19 cellular contexts compared by ENCODE assay signal in the genomic region with DNA sequence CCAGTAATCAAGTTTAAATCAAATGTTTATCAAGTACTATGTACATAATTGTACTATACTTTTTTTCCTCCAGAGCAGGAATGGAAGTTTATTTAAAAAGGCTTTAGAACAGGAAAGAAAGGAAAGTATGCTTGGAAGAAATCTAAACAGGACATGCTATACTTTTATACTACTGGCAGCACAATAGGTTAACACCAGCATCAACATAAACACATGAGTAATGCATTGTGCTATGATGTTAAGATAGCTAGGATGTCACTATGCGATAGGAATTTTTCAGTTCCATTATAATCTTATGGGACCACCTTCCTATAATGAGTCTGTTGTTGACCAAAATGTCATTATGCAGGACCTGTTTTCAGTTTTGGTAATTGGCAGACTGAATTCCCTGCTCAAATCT. TPM values are rescaled to one million over a fixed set of nuclear protein-coding genes. Genes with fewer than 3 reads are reported as not detected.
"Had no signal": no experiment of that assay in that cellular context is flagged by ENCODE, and none has a peak within 500 bp of the region (broad histone marks: within the 10 kb centered on the region; RNA-seq: fewer than 3 reads in every experiment).

No MANE protein-coding gene starts in this region.

- H3K36me3 Mint-ChIP-seq: type B pancreatic cell had no signal

- H3K4me2 ChIP-seq: smooth muscle cell had no signal

- H3K27ac Mint-ChIP-seq: dendritic cell treated with granulocyte-macrophage colony-stimulating factor and Interleukin-4, amounts not matched to agents 40 ng/mL and 50 ng/mL, for 4 days; nephron; progenitor cell of endocrine pancreas; type B pancreatic cell had no signal

- H3K27me3 Mint-ChIP-seq: dendritic cell treated with granulocyte-macrophage colony-stimulating factor and Interleukin-4, amounts not matched to agents 40 ng/mL and 50 ng/mL, for 4 days; progenitor cell of endocrine pancreas; type B pancreatic cell had no signal

- H3K4me1 Mint-ChIP-seq: nephron had no signal

- H3K9me3 ChIP-seq: pancreas, suprapubic skin, thyroid gland had no signal

- H3K4me1 ChIP-seq: heart left ventricle, pancreas, suprapubic skin, thyroid gland had no signal

- DNase-seq: erythroblast; heart left ventricle; hippocampal formation; kidney glomerular epithelial cell; midbrain; occipital lobe; pancreas; right cardiac atrium; stimulated activated CD4-positive, alpha-beta T cell treated with anti-CD3 and anti-CD28 coated beads, Interleukin-2, amount 100 ng/mL, for 48 hours; stimulated activated naive CD8-positive, alpha-beta T cell treated with anti-CD3 and anti-CD28 coated beads, Interleukin-15, Interleukin-2, amounts not matched to agents 100 U/mL and 50 U/mL, for 24 hours; thyroid gland had no signal

- H3K4me3 ChIP-seq: heart left ventricle, pancreas, smooth muscle cell, suprapubic skin, thyroid gland had no signal

- H3K36me3 ChIP-seq: heart left ventricle, pancreas, suprapubic skin, thyroid gland had no signal

- H3K4me3 Mint-ChIP-seq: dendritic cell treated with granulocyte-macrophage colony-stimulating factor and Interleukin-4, amounts not matched to agents 40 ng/mL and 50 ng/mL, for 4 days; nephron; type B pancreatic cell had no signal

- H3K9me3 Mint-ChIP-seq: type B pancreatic cell had no signal

- H3K27ac ChIP-seq: heart left ventricle, pancreas, suprapubic skin, thyroid gland had no signal

- H3K27me3 ChIP-seq: heart left ventricle, pancreas, suprapubic skin, thyroid gland had no signal

- ATAC-seq: heart left ventricle; left lobe of liver; pancreas; right cardiac atrium; stimulated activated naive CD8-positive, alpha-beta T cell treated with anti-CD3 and anti-CD28 coated beads, Interleukin-15, Interleukin-2, amounts not matched to agents 100 U/mL and 50 U/mL, for 24 hours had no signal

RNA-seq across cellular contexts. Expression of gene ANKS1B, which starts 41.5 kb away (rescaled TPM):
- total RNA-seq: glomerular endothelial cell had no signal
